ENCODE assay signal across 11 cellular contexts in genomic region chr22:31179345-31179744, GRCh38. TPM values are rescaled to one million over a fixed set of nuclear protein-coding genes. Genes with fewer than 3 reads are reported as not detected.
DNase-seq lines count a peak whose midpoint lies in the region; ATAC-seq, FAIRE-seq and TF ChIP-seq lines count a peak whose summit lies in the region.
"Had no signal": no experiment of that assay in that cellular context is flagged by ENCODE, and none has a peak within 500 bp of the region (broad histone marks: within the 10 kb centered on the region; RNA-seq: fewer than 3 reads in every experiment).

No MANE protein-coding gene starts in this region.

- H4K91ac ChIP-seq in neuronal stem cell (ENCODE audit: low read depth, low read length, poor library complexity), result no peak overlapping the region

- H2AK5ac ChIP-seq in neuronal stem cell (ENCODE audit: low read depth, low read length), result no peak overlapping the region

- H3K79me2 ChIP-seq in mammary epithelial cell (ENCODE audit: insufficient read depth, low read length), result peaks cover 56% of the 10 kb centered on the region

- CTCF ChIA-PET in mammary epithelial cell (lab: Charles Lee; ENCODE audit: low non-redundant PET), result interaction anchor here (0.6 kb wide), 1 partner anchor 51 kb away, joined by 3 read pairs; no protein-coding TSS in a partner anchor
- CTCF ChIA-PET in naive thymus-derived CD4-positive, alpha-beta T cell (lab: Charles Lee), result no interaction called here

- FAIRE-seq in D721Med (lab: Jason Lieb, UNC), result no peak

- no peak overlapping the region for H2BK120ac ChIP-seq in neuronal stem cell (ENCODE audit: low read depth, low read length)

- peaks cover 5 to 26% (median 17%) of the 10 kb centered on the region in 7 donors for H3K4me1 Mint-ChIP-seq in naive thymus-derived CD4-positive, alpha-beta T cell

- H3K23ac ChIP-seq in neuronal stem cell (ENCODE audit: low read depth, low read length, poor library complexity), result no peak overlapping the region

- H3K36me3 ChIP-seq in mammary epithelial cell (ENCODE audit: insufficient read depth, low read length), result no peaks in the 10 kb centered on the region
- H3K36me3 ChIP-seq in neuronal stem cell (replicated peaks in 1 of 2; ENCODE audit: control insufficient read depth in 2 of 2, insufficient read depth in 2 of 2, low read length in 2 of 2), result peaks cover 6 to 36% of the 10 kb centered on the region in 2 donors
- H3K36me3 ChIP-seq in naive thymus-derived CD4-positive, alpha-beta T cell (ENCODE audit: control insufficient read depth in 2 of 3, insufficient read depth in 3 of 3, low read length in 3 of 3), result peaks cover 0 to 21% (median 0%) of the 10 kb centered on the region in 3 experiments

- intact Hi-C loops in mammary epithelial cell (cut with micrococcal nuclease), result loop anchor here (2.0 to 5.0 kb wide), 3 partner anchors 13 to 73 kb away; partner anchors contain the start of gene LIMK2
- intact Hi-C loops in naive thymus-derived CD4-positive, alpha-beta T cell (cut with micrococcal nuclease), result no loop called here

- TF ChIP-seq CTCF in mammary epithelial cell (conservative IDR thresholded peaks at IDR 0.05 in 1 of 2, IDR thresholded peaks at IDR 0.05 in 1 of 2; ENCODE audit: extremely low read depth in 1 of 2, insufficient read depth in 1 of 2, low read depth in 1 of 2, low read length in 2 of 2) (no peak), D721Med (IDR thresholded peaks at IDR 0.05; ENCODE audit: insufficient read depth, missing control alignments) (no peak)

- H3K27ac ChIP-seq in mammary epithelial cell (ENCODE audit: insufficient read depth, low read depth, low read length), result peak overlapping the region; percentile 1
- H3K27ac ChIP-seq in neuronal stem cell (replicated peaks; ENCODE audit: low read length), result no peak overlapping the region
- no peak overlapping the region for H3K27ac ChIP-seq in naive thymus-derived CD4-positive, alpha-beta T cell (ENCODE audit: low read depth, low read length)

- peaks cover 0 to 3% (median 0%) of the 10 kb centered on the region in 11 donors for H3K9me3 Mint-ChIP-seq in naive thymus-derived CD4-positive, alpha-beta T cell

- POLR2A ChIA-PET in naive thymus-derived CD4-positive, alpha-beta T cell (lab: Charles Lee), result interaction anchor here (0.6 to 1.5 kb wide), 2 partner anchors 113 to 122 kb away, joined by 3 read pairs; partner anchors contain the start of gene PIK3IP1

- dilution Hi-C loops in mammary epithelial cell (cut with HindIII; ENCODE audit: low sequenced_read_pairs), result no loop called here

- no peak overlapping the region for H4K8ac ChIP-seq in neuronal stem cell (ENCODE audit: low read depth, low read length)

- no peak overlapping the region for H3K4me3 Mint-ChIP-seq in naive thymus-derived CD4-positive, alpha-beta T cell
- H3K4me3 Mint-ChIP-seq: activated CD8-positive, alpha-beta T cell treated with anti-CD3 and anti-CD28 coated beads, Interleukin-2, amount 10 ng/mL, durations not matched to agents 7 days and 5 days had no signal

- peaks cover 4 to 30% (median 18%) of the 10 kb centered on the region in 5 donors for H3K36me3 Mint-ChIP-seq in naive thymus-derived CD4-positive, alpha-beta T cell

- DNase-seq in DMS53 (lab: John Stamatoyannopoulos, UW) (peak; percentile 61), NCI-H1092 treated with DMSO at 0.1 percent for 48 hours (lab: John Stamatoyannopoulos, UW) (peak; percentile 37), mammary epithelial cell (peak; percentile 67), neuronal stem cell (ENCODE audit: low spot score) (no peak), D721Med (ENCODE audit: insufficient read length, low spot score) (no peak)
- no peak for DNase-seq in naive thymus-derived CD4-positive, alpha-beta T cell
- DNase-seq: activated CD8-positive, alpha-beta T cell treated with anti-CD3 and anti-CD28 coated beads, Interleukin-2, amount 10 ng/mL, durations not matched to agents 7 days and 5 days had no signal

- 13% methylated on average over 1 of the region's 1 CpG for WGBS in mammary epithelial cell (ENCODE audit: low coverage, missing lambda C conversion rate)
- no CpG with 5 or more reads among the region's 1 CpG for WGBS in neuronal stem cell (ENCODE audit: extremely low coverage in 2 of 2, insufficient read length in 2 of 2, insufficient replicate concordance in 1 of 2), 2 donors

- H3K18ac ChIP-seq in neuronal stem cell (ENCODE audit: low read length), result no peak overlapping the region

- ATAC-seq in naive thymus-derived CD4-positive, alpha-beta T cell, result no peak
- no peak for ATAC-seq in HG03520 (IDR thresholded peaks at IDR 0.05; ENCODE audit: unreplicated experiment)
- ATAC-seq in HG03378 (IDR thresholded peaks at IDR 0.05; ENCODE audit: unreplicated experiment), result no peak
- ATAC-seq: activated CD8-positive, alpha-beta T cell treated with anti-CD3 and anti-CD28 coated beads, Interleukin-2, amount 10 ng/mL, durations not matched to agents 7 days and 5 days had no signal

- H3K4me3 ChIP-seq in mammary epithelial cell (replicated peaks in 1 of 3; ENCODE audit: insufficient read depth in 1 of 3, low read depth in 2 of 3, low read length in 3 of 3) (no peak overlapping the region), neuronal stem cell (ENCODE audit: low read length in 2 of 2) (peak overlapping the region in 1 of 2 donors; percentile 51)
- no peak overlapping the region for H3K4me3 ChIP-seq in naive thymus-derived CD4-positive, alpha-beta T cell (ENCODE audit: low read length)

- H3K9ac ChIP-seq in mammary epithelial cell (ENCODE audit: insufficient read depth, low read length) (no peak overlapping the region), neuronal stem cell (ENCODE audit: low read depth, low read length, poor library complexity) (no peak overlapping the region)

- no peaks in the 10 kb centered on the region for H4K20me1 ChIP-seq in mammary epithelial cell (ENCODE audit: insufficient read depth, low read length)

- H3K9me3 ChIP-seq in mammary epithelial cell (replicated peaks; ENCODE audit: insufficient read depth, low read length), result no peaks in the 10 kb centered on the region
- H3K9me3 ChIP-seq in neuronal stem cell (replicated peaks in 1 of 2; ENCODE audit: control insufficient read depth in 2 of 2, insufficient read depth in 1 of 2, low read depth in 1 of 2, low read length in 2 of 2), result peaks cover 2 to 6% of the 10 kb centered on the region in 2 donors
- H3K9me3 ChIP-seq in naive thymus-derived CD4-positive, alpha-beta T cell (ENCODE audit: control insufficient read depth in 2 of 3, low read length in 3 of 3), result no peaks in the 10 kb centered on the region

- peaks cover 3% of the 10 kb centered on the region for H3K79me1 ChIP-seq in neuronal stem cell (ENCODE audit: low read depth, low read length)

- H2AFZ ChIP-seq in mammary epithelial cell (ENCODE audit: low read depth, low read length) (no peak overlapping the region), neuronal stem cell (ENCODE audit: low read length) (no peak overlapping the region)

- H3K4me2 ChIP-seq in mammary epithelial cell (ENCODE audit: insufficient read depth, low read depth, low read length) (peak overlapping the region; percentile 3), neuronal stem cell (ENCODE audit: insufficient read depth, low read length, poor library complexity, severe bottlenecking) (no peak overlapping the region)

- H3K27me3 ChIP-seq in mammary epithelial cell (ENCODE audit: insufficient read depth, low read length) (no peaks in the 10 kb centered on the region), neuronal stem cell (ENCODE audit: control insufficient read depth in 3 of 3, insufficient read depth in 3 of 3, low read depth in 1 of 3, low read length in 3 of 3) (no peaks in the 10 kb centered on the region)
- no peaks in the 10 kb centered on the region for H3K27me3 ChIP-seq in naive thymus-derived CD4-positive, alpha-beta T cell (ENCODE audit: control insufficient read depth in 2 of 2, insufficient read depth in 2 of 2, low read length in 2 of 2)

- in situ Hi-C loops in mammary epithelial cell (cut with MboI; ENCODE audit: low sequenced_read_pairs in 2 of 2), result no loop called here

- H3K4me1 ChIP-seq in mammary epithelial cell (ENCODE audit: insufficient read depth, low read length), result peaks cover 35% of the 10 kb centered on the region
- H3K4me1 ChIP-seq in neuronal stem cell (ENCODE audit: control insufficient read depth in 2 of 2, insufficient read depth in 1 of 2, low read depth in 1 of 2, low read length in 2 of 2), result no peaks in the 10 kb centered on the region
- H3K4me1 ChIP-seq in naive thymus-derived CD4-positive, alpha-beta T cell (ENCODE audit: control insufficient read depth in 2 of 2, insufficient read depth in 2 of 2, low read length in 2 of 2), result no peaks in the 10 kb centered on the region

- H3K27me3 Mint-ChIP-seq in naive thymus-derived CD4-positive, alpha-beta T cell, result no peaks in the 10 kb centered on the region

- H2BK12ac ChIP-seq in neuronal stem cell (ENCODE audit: low read length), result no peak overlapping the region

- BruUV-seq in mammary epithelial cell (replicated peaks; lab: Mats Ljungman, UMichigan), result no TSS peak

- no peak overlapping the region for H3K14ac ChIP-seq in neuronal stem cell (ENCODE audit: low read length)

- H3K27ac Mint-ChIP-seq in naive thymus-derived CD4-positive, alpha-beta T cell, result peak overlapping the region in 1 of 9 donors; percentile 59
- H3K27ac Mint-ChIP-seq: activated CD8-positive, alpha-beta T cell treated with anti-CD3 and anti-CD28 coated beads, Interleukin-2, amount 10 ng/mL, durations not matched to agents 7 days and 5 days had no signal

- peak overlapping the region; percentile 7 for H3K4ac ChIP-seq in neuronal stem cell (ENCODE audit: low read length)

- no peak overlapping the region for H2BK5ac ChIP-seq in neuronal stem cell (ENCODE audit: low read length)

- no peak overlapping the region for H2BK15ac ChIP-seq in neuronal stem cell (ENCODE audit: low read length)

RNA-seq across cellular contexts. Expression of gene RNF185, which starts 19.4 kb away (rescaled TPM):
- total RNA-seq in mammary epithelial cell, result 10 to 100 TPM; 29.2 to 47.3 TPM
- 26.3 TPM for polyA plus RNA-seq in mammary epithelial cell
- 18.2 TPM for polyA minus RNA-seq in mammary epithelial cell
- polyA plus RNA-seq in neuronal stem cell (2013, experiment 1 of 2), result 18.5 TPM
- polyA plus RNA-seq in neuronal stem cell (2013, experiment 2 of 2), result 18.0 TPM
- total RNA-seq in naive thymus-derived CD4-positive, alpha-beta T cell, result 10 to 100 TPM; 10.6 to 28.5 (median 23.5) TPM
- polyA plus RNA-seq in naive thymus-derived CD4-positive, alpha-beta T cell, result 10 to 100 TPM; 18.1 to 27.2 TPM

RNA-seq across cellular contexts. Expression of gene LIMK2, which starts 32.8 kb away (rescaled TPM):
- total RNA-seq in mammary epithelial cell, result 100 to 1,000 TPM; 176 to 484 TPM
- 25.9 TPM for polyA plus RNA-seq in mammary epithelial cell
- polyA minus RNA-seq in mammary epithelial cell, result 123 TPM
- 27.2 TPM for polyA plus RNA-seq in neuronal stem cell (2013, experiment 1 of 2)
- polyA plus RNA-seq in neuronal stem cell (2013, experiment 2 of 2), result 24.6 TPM
- total RNA-seq in naive thymus-derived CD4-positive, alpha-beta T cell, result 10 to 100 TPM; 18.3 to 49.9 (median 28.8) TPM
- polyA plus RNA-seq in naive thymus-derived CD4-positive, alpha-beta T cell, result 10 to 100 TPM; 13.1 to 25.3 TPM

RNA-seq across cellular contexts. Expression of gene PLA2G3, which starts 39.0 kb away (rescaled TPM):
- total RNA-seq in mammary epithelial cell, result not detected
- polyA plus RNA-seq in mammary epithelial cell, result not detected
- polyA minus RNA-seq in mammary epithelial cell, result not detected
- polyA plus RNA-seq in neuronal stem cell (2013, experiment 1 of 2), result 12.3 TPM
- 11.3 TPM for polyA plus RNA-seq in neuronal stem cell (2013, experiment 2 of 2)
- total RNA-seq in naive thymus-derived CD4-positive, alpha-beta T cell, result not detected
- not detected for polyA plus RNA-seq in naive thymus-derived CD4-positive, alpha-beta T cell
- total RNA-seq: activated CD8-positive, alpha-beta T cell treated with anti-CD3 and anti-CD28 coated beads, Interleukin-2, amount 10 ng/mL, durations not matched to agents 7 days and 5 days; cerebellum; subcutaneous adipose tissue had no signal

RNA-seq across cellular contexts. Expression of gene INPP5J, which starts 56.6 kb away (rescaled TPM):
- 1 to 10 TPM in 1 of 2 donors, under 1 TPM in 1; 0.50 to 2.7 TPM for total RNA-seq in mammary epithelial cell
- polyA plus RNA-seq in mammary epithelial cell, result 0.37 TPM
- 2.4 TPM for polyA minus RNA-seq in mammary epithelial cell
- polyA plus RNA-seq in neuronal stem cell (2013, experiment 1 of 2), result 4.8 TPM
- polyA plus RNA-seq in neuronal stem cell (2013, experiment 2 of 2), result 4.6 TPM
- under 1 TPM in 4 of 5 experiments, not detected in 1; 0.24 to 0.81 (median 0.51) TPM for total RNA-seq in naive thymus-derived CD4-positive, alpha-beta T cell
- not detected for polyA plus RNA-seq in naive thymus-derived CD4-positive, alpha-beta T cell
- total RNA-seq: activated CD8-positive, alpha-beta T cell treated with anti-CD3 and anti-CD28 coated beads, Interleukin-2, amount 10 ng/mL, durations not matched to agents 7 days and 5 days; subcutaneous adipose tissue had no signal

Comparison
In these comparisons a context has a peak if more than half of its experiments do, and no peak if none do; other contexts are left out.
1. DNase-seq: peak in DMS53 (single experiment), NCI-H1092 treated with DMSO at 0.1 percent for 48 hours (single experiment) and mammary epithelial cell (single experiment); none in neuronal stem cell (single experiment), naive thymus-derived CD4-positive, alpha-beta T cell (0 of 9) and D721Med (single experiment).